In the genomic region with DNA sequence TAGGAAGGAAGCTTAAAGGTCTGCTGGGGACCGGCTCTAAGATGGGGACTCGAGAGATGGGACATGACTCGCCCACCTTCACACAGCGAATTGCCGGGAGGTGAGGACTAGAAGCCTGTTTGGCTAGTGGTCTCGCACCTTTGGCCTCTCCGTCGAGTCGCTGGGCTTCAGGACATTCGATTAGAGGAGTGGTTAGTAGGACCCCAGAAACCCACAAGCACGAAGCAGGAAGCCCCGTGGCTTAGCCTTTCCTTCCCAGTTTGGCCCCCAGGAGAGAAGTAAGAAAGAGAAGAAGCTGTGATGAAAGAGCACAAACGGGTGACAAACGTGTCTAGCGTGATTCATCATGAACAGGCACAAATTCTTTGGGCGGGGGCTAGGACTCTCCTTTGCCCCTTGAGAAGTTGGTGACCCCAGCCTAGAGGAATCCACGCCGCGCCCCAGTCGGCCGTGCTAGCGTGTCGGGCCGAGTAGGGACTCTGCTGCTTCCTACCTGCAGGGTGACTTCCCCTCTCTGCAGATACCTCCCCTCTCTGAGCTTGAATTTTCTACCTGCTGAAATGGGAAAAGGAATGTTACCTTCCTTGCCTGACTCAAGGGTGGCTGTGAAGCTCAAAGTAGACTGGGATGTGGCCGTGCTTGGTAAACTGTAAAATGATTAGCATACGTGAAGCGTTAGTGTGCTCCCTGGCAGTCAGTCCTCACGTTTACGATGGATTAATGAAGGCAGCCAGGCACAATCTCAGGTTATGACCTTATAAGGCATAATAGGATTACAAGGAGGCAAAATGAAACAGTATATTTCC, we compare ENCODE assay signal across 8 cellular contexts. TPM values are rescaled to one million over a fixed set of nuclear protein-coding genes. Genes with fewer than 3 reads are reported as not detected.
DNase-seq lines count a peak whose midpoint lies in the region; ATAC-seq and TF ChIP-seq lines count a peak whose summit lies in the region.

No MANE protein-coding gene starts in this region.

- H3K27ac ChIP-seq in SK-N-SH (ENCODE audit: low read depth in 2 of 2, low read length in 1 of 2) = peak overlapping the region; percentile 70 to 93
- H3K27ac ChIP-seq in gastroesophageal sphincter = peak overlapping the region; percentile 64 to 94 (median 93)

- no peaks in the 10 kb centered on the region for H3K9me3 Mint-ChIP-seq in activated T-helper 1 cell treated with anti-CD3 and anti-CD28 coated beads, Interleukin-12 subunit alpha, Interleukin-12 subunit beta, Interleukin-2, Interleukin-4 antibody, amounts not matched to agents 30 ng/mL and 10 ng/mL and 1 ng/mL, durations not matched to agents 14 hours and 24 hours and 36 hours

- peaks cover 10% of the 10 kb centered on the region; the same call in 1 of the 2 replicates for H4K20me1 ChIP-seq in SK-N-SH (ENCODE audit: insufficient read depth)

- POLR2A ChIA-PET in SK-N-SH (lab: Yijun Ruan, JAX) = interaction anchor here (0.9 to 4.0 kb wide), 10 partner anchors 9 to 545 kb away, joined by 3 to 24 read pairs (median 4); a partner anchor contains a TSS

- peaks cover 67% of the 10 kb centered on the region for H3K4me1 Mint-ChIP-seq in activated T-helper 1 cell treated with anti-CD3 and anti-CD28 coated beads, Interleukin-12 subunit alpha, Interleukin-12 subunit beta, Interleukin-2, Interleukin-4 antibody, amounts not matched to agents 30 ng/mL and 10 ng/mL and 1 ng/mL, durations not matched to agents 14 hours and 24 hours and 36 hours (ENCODE audit: low read depth)

- H3K4me3 ChIP-seq in SK-N-SH (ENCODE audit: low read depth in 2 of 2, low read length in 1 of 2) (peak overlapping the region; percentile 66 to 87), gastroesophageal sphincter (peak overlapping the region; percentile 72 to 76)

- H3K4me2 ChIP-seq in SK-N-SH = peak overlapping the region; percentile 98

- intact Hi-C loops in activated T-helper 1 cell treated with anti-CD3 and anti-CD28 coated beads, Interleukin-12 subunit alpha, Interleukin-12 subunit beta, Interleukin-2, Interleukin-4 antibody, amounts not matched to agents 30 ng/mL and 10 ng/mL and 1 ng/mL, durations not matched to agents 14 hours and 24 hours and 36 hours (cut with micrococcal nuclease) = loop anchor here (1.0 to 10.0 kb wide), 7 partner anchors 9 to 1619 kb away; a partner anchor contains a TSS

- H3K36me3 ChIP-seq in SK-N-SH (replicated peaks in 1 of 2; ENCODE audit: control insufficient read depth in 1 of 2, insufficient read depth in 2 of 2, low read length in 1 of 2) (peaks cover 0 to 5% of the 10 kb centered on the region in 2 experiments), gastroesophageal sphincter (no peaks in the 10 kb centered on the region)

- peaks cover 62% of the 10 kb centered on the region for H3K27me3 Mint-ChIP-seq in activated T-helper 1 cell treated with anti-CD3 and anti-CD28 coated beads, Interleukin-12 subunit alpha, Interleukin-12 subunit beta, Interleukin-2, Interleukin-4 antibody, amounts not matched to agents 30 ng/mL and 10 ng/mL and 1 ng/mL, durations not matched to agents 14 hours and 24 hours and 36 hours (ENCODE audit: insufficient read depth)

- H3F3A ChIP-seq in SK-N-SH (replicated peaks; ENCODE audit: insufficient read depth) = peaks cover 30% of the 10 kb centered on the region

- peaks cover 23% of the 10 kb centered on the region; the same call in 1 of the 2 replicates for H3K79me2 ChIP-seq in SK-N-SH (ENCODE audit: insufficient read depth)

- TF ChIP-seq POLR2A in gastroesophageal sphincter (IDR thresholded peaks at IDR 0.05) = no peak

- H3K4me1 ChIP-seq in SK-N-SH (ENCODE audit: control insufficient read depth in 1 of 2, insufficient read depth in 2 of 2, low read depth in 1 of 2, low read length in 1 of 2) (peaks cover 7 to 36% of the 10 kb centered on the region in 2 experiments), gastroesophageal sphincter (peaks cover 1 to 62% (median 15%) of the 10 kb centered on the region in 3 donors)

- peak overlapping the region; percentile 97 for H3K4me3 Mint-ChIP-seq in activated T-helper 1 cell treated with anti-CD3 and anti-CD28 coated beads, Interleukin-12 subunit alpha, Interleukin-12 subunit beta, Interleukin-2, Interleukin-4 antibody, amounts not matched to agents 30 ng/mL and 10 ng/mL and 1 ng/mL, durations not matched to agents 14 hours and 24 hours and 36 hours

- H2AFZ ChIP-seq in SK-N-SH (ENCODE audit: low read depth) = peak overlapping the region; percentile 91

- no peaks in the 10 kb centered on the region for H3K9me2 ChIP-seq in SK-N-SH

- TF ChIP-seq CTCF in SK-N-SH (IDR thresholded peaks at IDR 0.05) (no peak), gastroesophageal sphincter (IDR thresholded peaks at IDR 0.05) (no peak), omental fat pad (IDR thresholded peaks at IDR 0.05) (no peak)

- CTCF ChIA-PET in SK-N-SH (lab: Yijun Ruan, JAX) = interaction anchor here (0.6 to 9.2 kb wide), 36 partner anchors 8 to 991 kb away, joined by 3 to 104 read pairs (median 4); no protein-coding TSS in a partner anchor

- H3K27ac Mint-ChIP-seq in activated T-helper 1 cell treated with anti-CD3 and anti-CD28 coated beads, Interleukin-12 subunit alpha, Interleukin-12 subunit beta, Interleukin-2, Interleukin-4 antibody, amounts not matched to agents 30 ng/mL and 10 ng/mL and 1 ng/mL, durations not matched to agents 14 hours and 24 hours and 36 hours = peak overlapping the region; percentile 15

- H3K9ac ChIP-seq in SK-N-SH = peak overlapping the region; percentile 79

- no peaks in the 10 kb centered on the region for H3K9me3 ChIP-seq in SK-N-SH
- H3K9me3 ChIP-seq in gastroesophageal sphincter = no peaks in the 10 kb centered on the region

- DNase-seq in SK-N-SH (peak; percentile 30), NCI-H345 (lab: John Stamatoyannopoulos, UW) (peak; percentile 53), omental fat pad (ENCODE audit: low spot score) (peak; percentile 41), T-helper 9 cell (no peak)
- no peak for DNase-seq in activated T-helper 1 cell treated with anti-CD3 and anti-CD28 coated beads, Interleukin-12 subunit alpha, Interleukin-12 subunit beta, Interleukin-2, Interleukin-4 antibody, amounts not matched to agents 30 ng/mL and 10 ng/mL and 1 ng/mL, durations not matched to agents 14 hours and 24 hours and 36 hours (ENCODE audit: low spot score)

- 59% methylated on average over 27 of the region's 29 CpGs for WGBS in SK-N-SH (ENCODE audit: low lambda C conversion rate)
- WGBS in gastroesophageal sphincter (ENCODE audit: low coverage in 1 of 2), 2 donors = 22 to 27% methylated on average over 8 to 11 of the region's 29 CpGs

- H3K36me3 Mint-ChIP-seq in activated T-helper 1 cell treated with anti-CD3 and anti-CD28 coated beads, Interleukin-12 subunit alpha, Interleukin-12 subunit beta, Interleukin-2, Interleukin-4 antibody, amounts not matched to agents 30 ng/mL and 10 ng/mL and 1 ng/mL, durations not matched to agents 14 hours and 24 hours and 36 hours (ENCODE audit: low read depth) = peaks cover 1% of the 10 kb centered on the region

- no peaks in the 10 kb centered on the region for H3K27me3 ChIP-seq in SK-N-SH (ENCODE audit: insufficient read depth)
- no peaks in the 10 kb centered on the region for H3K27me3 ChIP-seq in gastroesophageal sphincter

- TF ChIP-seq RAD21 in SK-N-SH (IDR thresholded peaks at IDR 0.05; ENCODE audit: low read length) = no peak

- no peak for ATAC-seq in SK-N-SH treated with all-trans-retinoic acid at 6 μM for 48 hours
- no peak for ATAC-seq in gastroesophageal sphincter
- no peak for ATAC-seq in omental fat pad (ENCODE audit: low FRiP score)
- ATAC-seq in HG02884 (IDR thresholded peaks at IDR 0.05; ENCODE audit: unreplicated experiment) = no peak

- TF ChIP-seq EP300 in SK-N-SH (IDR thresholded peaks at IDR 0.05; ENCODE audit: borderline replicate concordance in 1 of 2, low read depth in 1 of 2, low read length in 1 of 2) (no peak), gastroesophageal sphincter (IDR thresholded peaks at IDR 0.05) (no peak)

TF ChIP-seq in SK-N-SH, 30 proteins besides CTCF, POLR2A, EP300 and RAD21 (continues in another document):
- TF ChIP-seq RXRA (IDR thresholded peaks at IDR 0.05; ENCODE audit: borderline replicate concordance, low read depth) = no peak
- TF ChIP-seq TAF1 (IDR thresholded peaks at IDR 0.05; ENCODE audit: borderline replicate concordance, low read depth, low read length) = no peak
- no peak for TF ChIP-seq FOXJ3 (CRISPR knock-in tag; IDR thresholded peaks at IDR 0.05)
- TF ChIP-seq TCF12 (IDR thresholded peaks at IDR 0.05) = no peak
- no peak for TF ChIP-seq FOXM1 (IDR thresholded peaks at IDR 0.05; ENCODE audit: low read depth)
- no peak for TF ChIP-seq CHD2 (IDR thresholded peaks at IDR 0.05; ENCODE audit: low read length, partially characterized antibody)
- TF ChIP-seq MEF2A (IDR thresholded peaks at IDR 0.05; ENCODE audit: borderline replicate concordance, low read depth) = no peak

TF ChIP-seq in SK-N-SH treated with all-trans-retinoic acid at 6 μM for 48 hours, 23 proteins besides CTCF, POLR2A, EP300 and RAD21 (continues in another document):
- TF ChIP-seq SNAI2 (CRISPR knock-in tag; IDR thresholded peaks at IDR 0.05) (no peak), ZC3H10 (CRISPR knock-in tag; IDR thresholded peaks at IDR 0.05) (no peak), ZFP3 (CRISPR knock-in tag; IDR thresholded peaks at IDR 0.05) (no peak)

RNA-seq across cellular contexts. Expression of a gene that starts 1.1 kb away (rescaled TPM):
- polyA plus RNA-seq in SK-N-SH (2012; rRNA removed) = 35.4 and 50.6 TPM in 2 replicates
- 26.5 and 32.6 TPM in 2 replicates for polyA plus RNA-seq in SK-N-SH (2012; cell fraction: cytosol; rRNA removed)
- 75.7 and 120 TPM in 2 replicates for polyA plus RNA-seq in SK-N-SH (2012; cell fraction: nucleus; rRNA removed)
- total RNA-seq in activated T-helper 1 cell treated with anti-CD3 and anti-CD28 coated beads, Interleukin-12 subunit alpha, Interleukin-12 subunit beta, Interleukin-2, Interleukin-4 antibody, amounts not matched to agents 30 ng/mL and 10 ng/mL and 1 ng/mL, durations not matched to agents 14 hours and 24 hours and 36 hours = 2.0 and 2.3 TPM in 2 replicates
- 100 to 1,000 TPM in 1 of 4 donors, 10 to 100 TPM in 3; 36.3 to 108 (median 81.8) TPM for total RNA-seq in gastroesophageal sphincter
- total RNA-seq in omental fat pad = 1,000 to 10,000 TPM in 1 of 4 donors, 100 to 1,000 TPM in 3; 233 to 1,099 (median 623) TPM

RNA-seq across cellular contexts. Expression of a gene that starts 9.7 kb away (rescaled TPM):
- 23.0 and 36.4 TPM in 2 replicates for polyA plus RNA-seq in SK-N-SH (2012; rRNA removed)
- 25.1 and 28.5 TPM in 2 replicates for polyA plus RNA-seq in SK-N-SH (2012; cell fraction: cytosol; rRNA removed)
- polyA plus RNA-seq in SK-N-SH (2012; cell fraction: nucleus; rRNA removed) = 25.4 and 58.1 TPM in 2 replicates
- total RNA-seq in activated T-helper 1 cell treated with anti-CD3 and anti-CD28 coated beads, Interleukin-12 subunit alpha, Interleukin-12 subunit beta, Interleukin-2, Interleukin-4 antibody, amounts not matched to agents 30 ng/mL and 10 ng/mL and 1 ng/mL, durations not matched to agents 14 hours and 24 hours and 36 hours = 5.3 and 5.4 TPM in 2 replicates
- 10 to 100 TPM; 52.8 to 87.9 (median 62.4) TPM for total RNA-seq in gastroesophageal sphincter
- 100 to 1,000 TPM in 1 of 4 donors, 10 to 100 TPM in 3; 53.8 to 125 (median 76.4) TPM for total RNA-seq in omental fat pad

Comparison
In these comparisons a context has a peak if more than half of its experiments do, and no peak if none do; other contexts are left out.
1. DNase-seq: peak in SK-N-SH (single experiment), NCI-H345 (single experiment) and omental fat pad (single experiment); none in activated T-helper 1 cell treated with anti-CD3 and anti-CD28 coated beads, Interleukin-12 subunit alpha, Interleukin-12 subunit beta, Interleukin-2, Interleukin-4 antibody, amounts not matched to agents 30 ng/mL and 10 ng/mL and 1 ng/mL, durations not matched to agents 14 hours and 24 hours and 36 hours (single experiment) and T-helper 9 cell (single experiment).
2. RNA of a gene that starts 1.1 kb away (total RNA-seq): 233 to 1,099 TPM in omental fat pad and 36.3 to 108 TPM in gastroesophageal sphincter; 2.0 to 2.3 TPM in activated T-helper 1 cell treated with anti-CD3 and anti-CD28 coated beads, Interleukin-12 subunit alpha, Interleukin-12 subunit beta, Interleukin-2, Interleukin-4 antibody, amounts not matched to agents 30 ng/mL and 10 ng/mL and 1 ng/mL, durations not matched to agents 14 hours and 24 hours and 36 hours; every median in the first group is over 10 times any median in the second.